22 cellular contexts compared by ENCODE assay signal in the genomic region with DNA sequence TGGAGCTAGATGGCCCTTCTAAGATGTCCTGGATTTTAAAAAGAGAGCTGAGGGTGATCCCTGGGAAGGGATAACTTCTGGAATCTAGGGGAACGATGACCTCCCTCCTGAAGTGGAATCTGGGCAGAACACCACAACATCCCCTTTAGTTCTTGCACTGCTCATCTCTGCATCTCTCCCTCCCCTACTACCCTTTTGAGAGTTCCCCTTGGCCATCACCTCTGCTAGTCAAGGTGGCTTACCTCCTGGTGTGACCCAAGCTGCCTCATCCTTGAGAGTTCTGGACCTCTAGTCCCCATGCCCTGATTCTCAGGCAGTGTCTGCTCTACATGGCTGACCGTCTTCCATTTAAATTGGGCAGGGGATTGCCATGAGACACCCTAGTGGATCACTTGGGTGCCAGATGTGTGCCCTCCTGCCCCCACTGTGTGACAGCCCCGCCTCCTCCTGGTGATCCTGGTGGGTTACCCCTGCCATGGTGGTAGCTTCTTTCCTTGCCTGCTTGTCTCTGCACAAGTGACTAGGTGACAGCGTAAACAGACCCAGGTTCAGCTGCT.
DNase-seq lines count a peak whose midpoint lies in the region; ATAC-seq, FAIRE-seq and TF ChIP-seq lines count a peak whose summit lies in the region.
"Had no signal": no experiment of that assay in that cellular context is flagged by ENCODE, and none has a peak within 500 bp of the region (broad histone marks: within the 10 kb centered on the region; RNA-seq: fewer than 3 reads in every experiment).

No MANE protein-coding gene starts in this region.

- TF ChIP-seq CTCF in RWPE2 (IDR thresholded peaks at IDR 0.05; ENCODE audit: poor library complexity, severe bottlenecking) (no peak), endodermal cell (conservative IDR thresholded peaks at IDR 0.05) (no peak), upper lobe of right lung (IDR thresholded peaks at IDR 0.05) (no peak)

- H3K4me1 Mint-ChIP-seq in activated CD4-positive, alpha-beta T cell treated with anti-CD3 and anti-CD28 coated beads, Interleukin-2, amount 10 ng/mL, durations not matched to agents 24 days and 14 days, result peaks cover 5% of the 10 kb centered on the region
- peaks cover 8% of the 10 kb centered on the region for H3K4me1 Mint-ChIP-seq in endodermal cell

- H3K27ac ChIP-seq in RWPE2 (ENCODE audit: poor library complexity, severe bottlenecking) (no peak overlapping the region), endodermal cell (ENCODE audit: low read depth, low read length) (no peak overlapping the region), upper lobe of right lung (no peak overlapping the region)
- H3K27ac ChIP-seq: 22Rv1; BLaER1 treated with 17β-estradiol and CSF1 and Interleukin-3, amounts not matched to agents 10 nM and 100 nM; GM23248; RWPE1 had no signal

- no peak overlapping the region for H3K27ac Mint-ChIP-seq in activated CD4-positive, alpha-beta T cell treated with anti-CD3 and anti-CD28 coated beads, Interleukin-2, amount 10 ng/mL, durations not matched to agents 24 days and 14 days
- no peak overlapping the region for H3K27ac Mint-ChIP-seq in endodermal cell

- no peaks in the 10 kb centered on the region for H3K27me3 Mint-ChIP-seq in activated CD4-positive, alpha-beta T cell treated with anti-CD3 and anti-CD28 coated beads, Interleukin-2, amount 10 ng/mL, durations not matched to agents 24 days and 14 days
- H3K27me3 Mint-ChIP-seq in endodermal cell (ENCODE audit: insufficient read depth), result no peaks in the 10 kb centered on the region
- H3K27me3 Mint-ChIP-seq: CD4-positive, alpha-beta memory T cell had no signal

- ATAC-seq in RWPE2 (ENCODE audit: low read depth) (peak; percentile 24), upper lobe of right lung (no peak)
- ATAC-seq: SK-N-SH treated with all-trans-retinoic acid at 6 μM for 48 hours had no signal

- H3K27me3 ChIP-seq in RWPE2 (ENCODE audit: insufficient read depth, poor library complexity, severe bottlenecking) (no peaks in the 10 kb centered on the region), endodermal cell (ENCODE audit: control insufficient read depth, insufficient read depth, low read length, poor library complexity, severe bottlenecking) (no peaks in the 10 kb centered on the region), upper lobe of right lung (no peaks in the 10 kb centered on the region)
- H3K27me3 ChIP-seq: BLaER1 treated with 17β-estradiol and CSF1 and Interleukin-3, amounts not matched to agents 10 nM and 100 nM had no signal

- H3K4me3 Mint-ChIP-seq in activated CD4-positive, alpha-beta T cell treated with anti-CD3 and anti-CD28 coated beads, Interleukin-2, amount 10 ng/mL, durations not matched to agents 24 days and 14 days, result no peak overlapping the region
- no peak overlapping the region for H3K4me3 Mint-ChIP-seq in endodermal cell
- H3K4me3 Mint-ChIP-seq: CD4-positive, alpha-beta memory T cell had no signal

- no peak overlapping the region for H3K4me3 ChIP-seq in RWPE2 (ENCODE audit: severe bottlenecking)
- H3K4me3 ChIP-seq in endodermal cell (ENCODE audit: low read length), result peak overlapping the region; percentile 67
- no peak overlapping the region for H3K4me3 ChIP-seq in upper lobe of right lung
- H3K4me3 ChIP-seq: BLaER1 treated with 17β-estradiol and CSF1 and Interleukin-3, amounts not matched to agents 10 nM and 100 nM; GM23248 had no signal

- intact Hi-C loops in activated CD4-positive, alpha-beta T cell treated with anti-CD3 and anti-CD28 coated beads, Interleukin-2, amount 10 ng/mL, durations not matched to agents 24 days and 14 days (cut with micrococcal nuclease), result no loop called here
- intact Hi-C loops in upper lobe of right lung (cut with DNase I), result no loop called here

- H3K4me1 ChIP-seq in RWPE2 (ENCODE audit: insufficient read depth, poor library complexity, severe bottlenecking) (peaks cover 4% of the 10 kb centered on the region), endodermal cell (ENCODE audit: control insufficient read depth, insufficient read depth, low read length) (no peaks in the 10 kb centered on the region), upper lobe of right lung (no peaks in the 10 kb centered on the region)

- H3K9me3 ChIP-seq in RWPE2 (ENCODE audit: severe bottlenecking) (no peaks in the 10 kb centered on the region), endodermal cell (ENCODE audit: control insufficient read depth, low read length) (peaks cover 74% of the 10 kb centered on the region), upper lobe of right lung (no peaks in the 10 kb centered on the region)

- peaks cover 6% of the 10 kb centered on the region for H3K36me3 Mint-ChIP-seq in activated CD4-positive, alpha-beta T cell treated with anti-CD3 and anti-CD28 coated beads, Interleukin-2, amount 10 ng/mL, durations not matched to agents 24 days and 14 days (ENCODE audit: low read depth)
- peaks cover 54% of the 10 kb centered on the region for H3K36me3 Mint-ChIP-seq in endodermal cell (ENCODE audit: low read depth)

- peak; percentile 53 for DNase-seq in activated CD4-positive, alpha-beta T cell treated with anti-CD3 and anti-CD28 coated beads, Interleukin-2, amount 10 ng/mL, durations not matched to agents 24 days and 14 days
- no peak for DNase-seq in activated CD4-positive, alpha-beta T cell treated with anti-CD3 and anti-CD28 coated beads, Interleukin-2, amount 50 U/mL, for 48 hours
- DNase-seq in RWPE2 (ENCODE audit: low spot score), result no peak
- DNase-seq in endodermal cell, result no peak
- no peak for DNase-seq in urothelium cell line (ENCODE audit: low spot score)
- no peak for DNase-seq in islet precursor cell
- DNase-seq in stimulated activated CD4-positive, alpha-beta T cell treated with anti-CD3 and anti-CD28 coated beads, Interleukin-12 subunit alpha, Interleukin-12 subunit beta, amount 100 ng/mL, for 4 hours, result no peak
- no peak for DNase-seq in upper lobe of right lung
- DNase-seq: CD4-positive, alpha-beta memory T cell; DND-41; GM23248; HCEC 1CT; MM.1S; NCI-H1048; NCI-H1417 treated with DMSO at 0.1 percent for 48 hours; NCI-H187; SIG-M5 had no signal

- FAIRE-seq in urothelium cell line (lab: Jason Lieb, UNC), result peak; percentile 17
- FAIRE-seq: GM12892 had no signal

- H3K36me3 ChIP-seq in RWPE2 (ENCODE audit: low read depth), result no peaks in the 10 kb centered on the region
- H3K36me3 ChIP-seq in endodermal cell (ENCODE audit: control insufficient read depth, insufficient read depth, low read length), result peaks cover 7% of the 10 kb centered on the region
- H3K36me3 ChIP-seq in upper lobe of right lung, result no peaks in the 10 kb centered on the region

- no peak overlapping the region for H3K9ac ChIP-seq in endodermal cell (ENCODE audit: extremely low read depth, low read length, poor library complexity, severe bottlenecking)
- H3K9ac ChIP-seq: BLaER1 treated with 17β-estradiol and CSF1 and Interleukin-3, amounts not matched to agents 10 nM and 100 nM; GM23248 had no signal

- 89 to 92% methylated on average over 4 of the region's 4 CpGs for WGBS in endodermal cell (ENCODE audit: insufficient coverage in 1 of 2, insufficient read length in 1 of 2), 2 experiments

- H3K9me3 Mint-ChIP-seq in activated CD4-positive, alpha-beta T cell treated with anti-CD3 and anti-CD28 coated beads, Interleukin-2, amount 10 ng/mL, durations not matched to agents 24 days and 14 days, result no peaks in the 10 kb centered on the region
- peaks cover 80% of the 10 kb centered on the region for H3K9me3 Mint-ChIP-seq in endodermal cell
